23 cellular contexts compared by ENCODE assay signal in the genomic region with DNA sequence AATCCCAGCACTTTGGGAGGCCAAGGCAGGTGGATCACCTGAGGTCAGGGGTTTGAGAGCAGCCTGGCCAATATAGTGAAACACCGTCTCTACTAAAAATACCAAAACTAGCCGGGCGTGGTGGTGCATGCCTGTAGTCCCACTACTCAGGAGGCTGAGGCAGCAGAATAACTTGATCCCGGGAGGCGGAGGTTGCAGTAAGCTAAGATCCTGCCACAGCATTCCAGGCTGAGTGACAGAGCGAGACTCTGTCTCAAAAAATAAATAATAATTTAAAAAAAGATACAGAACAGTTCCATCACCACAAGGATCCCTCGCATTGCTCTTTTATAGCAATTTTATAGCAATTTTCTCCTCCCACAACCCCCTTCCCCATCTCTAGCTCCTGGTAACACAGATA. TPM values are rescaled to one million over a fixed set of nuclear protein-coding genes. Genes with fewer than 3 reads are reported as not detected.
"Had no signal": no experiment of that assay in that cellular context is flagged by ENCODE, and none has a peak within 500 bp of the region (broad histone marks: within the 10 kb centered on the region; RNA-seq: fewer than 3 reads in every experiment).

No MANE protein-coding gene starts in this region.

- DNase-seq: stimulated activated CD4-positive, alpha-beta T cell treated with anti-CD3 and anti-CD28 coated beads, Interleukin-2, amount 100 ng/mL, for 48 hours; stimulated activated CD4-positive, alpha-beta T cell treated with anti-CD3 and anti-CD28 coated beads, Interleukin-4, amount 100 ng/mL, for 1 hour; stimulated activated CD4-positive, alpha-beta T cell treated with anti-CD3 and anti-CD28 coated beads, Interleukin-4, amount 100 ng/mL, for 24 hours; stimulated activated CD4-positive, alpha-beta T cell treated with anti-CD3 and anti-CD28 coated beads, Interleukin-4, amount 100 ng/mL, for 4 hours; stimulated activated CD8-positive, alpha-beta memory T cell treated with anti-CD3 and anti-CD28 coated beads, Interleukin-4, amount 100 ng/mL, for 48 hours; stimulated activated naive B cell treated with anti-CD40 and anti-IgM and Interleukin-4, amounts not matched to agents 10 μg/mL and 1 μg/mL and 100 μg/mL, for 72 hours; stimulated activated naive CD4-positive, alpha-beta T cell; stimulated activated naive CD4-positive, alpha-beta T cell treated with Interleukin-2 at 50 U/mL for 16 hours; stimulated activated naive CD8-positive, alpha-beta T cell treated with anti-CD3 and anti-CD28 coated beads, Interleukin-15, amount 100 ng/mL, for 72 hours; stimulated activated naive CD8-positive, alpha-beta T cell treated with anti-CD3 and anti-CD28 coated beads, Interleukin-15, Interleukin-2, amounts not matched to agents 100 U/mL and 50 U/mL, for 24 hours; stomach; substantia nigra; testis; thyroid gland; tibial artery; transverse colon; trophoblast cell; upper lobe of left lung; upper lobe of right lung; uterus had no signal

- H3K27me3 Mint-ChIP-seq: stimulated activated naive CD8-positive, alpha-beta T cell treated with anti-CD3 and anti-CD28 coated beads, Interleukin-15, Interleukin-2, amounts not matched to agents 100 ng/mL and 50 ng/mL, for 24 hours had no signal

- H3K9me3 Mint-ChIP-seq: stimulated activated memory B cell treated with anti-CD40 and anti-IgM and Interleukin-4, amounts not matched to agents 10 μg/mL and 1 μg/mL and 100 μg/mL, for 72 hours; stimulated activated naive B cell treated with anti-CD40 and anti-IgM and Interleukin-4, amounts not matched to agents 10 μg/mL and 1 μg/mL and 100 μg/mL, for 72 hours; stimulated activated naive CD8-positive, alpha-beta T cell treated with anti-CD3 and anti-CD28 coated beads, Interleukin-15, amount 100 ng/mL, for 72 hours; stimulated activated naive CD8-positive, alpha-beta T cell treated with anti-CD3 and anti-CD28 coated beads, Interleukin-15, Interleukin-2, amounts not matched to agents 100 ng/mL and 50 ng/mL, for 24 hours; type B pancreatic cell had no signal

- H3K27ac Mint-ChIP-seq: stimulated activated memory B cell treated with anti-CD40 and anti-IgM and Interleukin-4, amounts not matched to agents 10 μg/mL and 1 μg/mL and 100 μg/mL, for 72 hours; stimulated activated naive B cell treated with anti-CD40 and anti-IgM and Interleukin-4, amounts not matched to agents 10 μg/mL and 1 μg/mL and 100 μg/mL, for 72 hours; stimulated activated naive CD8-positive, alpha-beta T cell treated with anti-CD3 and anti-CD28 coated beads, Interleukin-15, Interleukin-2, amounts not matched to agents 100 ng/mL and 50 ng/mL, for 24 hours; type B pancreatic cell had no signal

- ATAC-seq: stimulated activated memory B cell treated with anti-CD40 and anti-IgM and Interleukin-4, amounts not matched to agents 10 μg/mL and 1 μg/mL and 100 μg/mL, for 72 hours; stimulated activated naive B cell treated with anti-CD40 and anti-IgM and Interleukin-4, amounts not matched to agents 10 μg/mL and 1 μg/mL and 100 μg/mL, for 72 hours; stimulated activated naive CD8-positive, alpha-beta T cell treated with anti-CD3 and anti-CD28 coated beads, Interleukin-15, amount 100 ng/mL, for 72 hours; stimulated activated naive CD8-positive, alpha-beta T cell treated with anti-CD3 and anti-CD28 coated beads, Interleukin-15, Interleukin-2, amounts not matched to agents 100 U/mL and 50 U/mL, for 24 hours; upper lobe of right lung had no signal

- H3K4me3 Mint-ChIP-seq: stimulated activated memory B cell treated with anti-CD40 and anti-IgM and Interleukin-4, amounts not matched to agents 10 μg/mL and 1 μg/mL and 100 μg/mL, for 72 hours; stimulated activated naive B cell treated with anti-CD40 and anti-IgM and Interleukin-4, amounts not matched to agents 10 μg/mL and 1 μg/mL and 100 μg/mL, for 72 hours; stimulated activated naive CD8-positive, alpha-beta T cell treated with anti-CD3 and anti-CD28 coated beads, Interleukin-15, amount 100 ng/mL, for 72 hours; stimulated activated naive CD8-positive, alpha-beta T cell treated with anti-CD3 and anti-CD28 coated beads, Interleukin-15, Interleukin-2, amounts not matched to agents 100 ng/mL and 50 ng/mL, for 24 hours; type B pancreatic cell had no signal

- H3K36me3 Mint-ChIP-seq: type B pancreatic cell had no signal

RNA-seq across cellular contexts. Expression of a gene that starts 43.7 kb away (rescaled TPM):
- total RNA-seq: upper lobe of right lung had no signal
